In genomic region chr7:127391591-127392181, GRCh38 we compare ENCODE assay signal across 8 cellular contexts.
DNase-seq lines count a peak whose midpoint lies in the region; ATAC-seq and TF ChIP-seq lines count a peak whose summit lies in the region.

No MANE protein-coding gene starts in this region.

- in situ Hi-C loops in brain microvascular endothelial cell (cut with HindIII; ENCODE audit: low pct_ligation_motif_present, low sequenced_read_pairs): no loop called here

- TF ChIP-seq CTCF in C4-2B (conservative IDR thresholded peaks at IDR 0.05): no peak; the same call in 1 of the 2 replicates
- TF ChIP-seq CTCF in brain microvascular endothelial cell (IDR thresholded peaks at IDR 0.05; ENCODE audit: low read depth, low read length, missing control alignments): no peak

- peak; percentile 44 for ATAC-seq in HG03196 (IDR thresholded peaks at IDR 0.05; ENCODE audit: unreplicated experiment)

- peak overlapping the region; percentile 98 for H3K27ac ChIP-seq in C4-2B
- H3K27ac ChIP-seq in brain microvascular endothelial cell: peak overlapping the region; percentile 57

- TF ChIP-seq POLR2A in GM19099 (IDR thresholded peaks at IDR 0.05; ENCODE audit: extremely low read depth, insufficient read length, low read depth): peak; percentile 46

- peak overlapping the region; percentile 79 for H3K4me3 ChIP-seq in brain microvascular endothelial cell (ENCODE audit: low read depth, low read length)

- peak in 4 of 5 experiments; percentile 34 to 79 (median 47) for DNase-seq in T-helper 2 cell
- peak; percentile 6 for DNase-seq in brain microvascular endothelial cell
- DNase-seq in iPS-NIHi7 (ENCODE audit: extremely low spot score): peak; percentile 32
- peak; percentile 51 to 60 for DNase-seq in stimulated activated CD4-positive, alpha-beta T cell treated with anti-CD3 and anti-CD28 coated beads, Interleukin-2, amount 100 ng/mL, for 24 hours
- no peak for DNase-seq in GF-D8 (lab: John Stamatoyannopoulos, UW)

- no peaks in the 10 kb centered on the region for H3K27me3 ChIP-seq in brain microvascular endothelial cell (replicated peaks)

- peaks cover 3% of the 10 kb centered on the region for H3K36me3 ChIP-seq in brain microvascular endothelial cell (replicated peaks)
